1 cellular context compared by ENCODE assay signal in the genomic region with DNA sequence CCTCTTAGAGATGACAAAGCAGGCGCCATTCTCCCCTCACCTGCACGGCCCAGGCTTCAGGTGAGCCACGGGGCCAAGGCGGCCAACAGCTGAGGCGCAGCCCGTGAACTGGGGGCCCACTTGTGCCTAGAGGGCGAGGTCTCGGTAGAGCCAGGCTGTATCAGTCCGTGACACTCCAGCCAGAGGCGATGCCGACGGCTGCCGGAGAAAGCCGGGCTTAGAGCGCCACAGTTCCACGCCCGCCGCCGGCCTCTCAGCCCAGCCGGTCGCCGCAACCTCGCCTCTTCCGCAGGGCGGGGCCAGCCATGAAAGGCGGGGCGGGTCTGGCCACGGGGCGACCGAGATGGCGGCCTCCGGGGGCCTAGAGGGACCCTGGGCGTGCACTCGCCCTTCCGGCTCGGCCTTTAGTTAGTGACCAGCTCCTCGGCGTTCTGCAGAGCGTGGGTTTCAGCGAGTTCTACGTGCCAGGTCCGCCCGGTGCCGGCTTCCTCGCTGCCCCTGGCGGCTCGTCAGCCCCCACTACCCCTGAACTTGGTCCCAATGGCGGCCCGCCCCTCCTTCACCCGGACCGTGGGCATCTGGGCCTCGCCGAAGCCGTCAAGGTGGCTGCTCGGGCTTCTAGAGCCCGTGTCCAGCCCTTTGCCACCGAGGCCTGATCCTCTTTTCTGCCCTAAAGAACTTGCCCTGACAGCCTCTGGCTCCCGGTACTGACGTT.
A peak's percentile ranks its signal among the peaks of the same experiment; 100 is the strongest.
TF ChIP-seq lines count a peak whose summit lies in the region.

A gene (plus strand): TSS at position 390 of the 715 bp plus-strand sequence. CDS start 881 bp downstream, outside the sequence.

TF ChIP-seq in HepG2, 621 proteins besides CTCF, POLR2A, EP300 and RAD21 (continued from another document and continues in another):
- TF ChIP-seq, protein P1, sequence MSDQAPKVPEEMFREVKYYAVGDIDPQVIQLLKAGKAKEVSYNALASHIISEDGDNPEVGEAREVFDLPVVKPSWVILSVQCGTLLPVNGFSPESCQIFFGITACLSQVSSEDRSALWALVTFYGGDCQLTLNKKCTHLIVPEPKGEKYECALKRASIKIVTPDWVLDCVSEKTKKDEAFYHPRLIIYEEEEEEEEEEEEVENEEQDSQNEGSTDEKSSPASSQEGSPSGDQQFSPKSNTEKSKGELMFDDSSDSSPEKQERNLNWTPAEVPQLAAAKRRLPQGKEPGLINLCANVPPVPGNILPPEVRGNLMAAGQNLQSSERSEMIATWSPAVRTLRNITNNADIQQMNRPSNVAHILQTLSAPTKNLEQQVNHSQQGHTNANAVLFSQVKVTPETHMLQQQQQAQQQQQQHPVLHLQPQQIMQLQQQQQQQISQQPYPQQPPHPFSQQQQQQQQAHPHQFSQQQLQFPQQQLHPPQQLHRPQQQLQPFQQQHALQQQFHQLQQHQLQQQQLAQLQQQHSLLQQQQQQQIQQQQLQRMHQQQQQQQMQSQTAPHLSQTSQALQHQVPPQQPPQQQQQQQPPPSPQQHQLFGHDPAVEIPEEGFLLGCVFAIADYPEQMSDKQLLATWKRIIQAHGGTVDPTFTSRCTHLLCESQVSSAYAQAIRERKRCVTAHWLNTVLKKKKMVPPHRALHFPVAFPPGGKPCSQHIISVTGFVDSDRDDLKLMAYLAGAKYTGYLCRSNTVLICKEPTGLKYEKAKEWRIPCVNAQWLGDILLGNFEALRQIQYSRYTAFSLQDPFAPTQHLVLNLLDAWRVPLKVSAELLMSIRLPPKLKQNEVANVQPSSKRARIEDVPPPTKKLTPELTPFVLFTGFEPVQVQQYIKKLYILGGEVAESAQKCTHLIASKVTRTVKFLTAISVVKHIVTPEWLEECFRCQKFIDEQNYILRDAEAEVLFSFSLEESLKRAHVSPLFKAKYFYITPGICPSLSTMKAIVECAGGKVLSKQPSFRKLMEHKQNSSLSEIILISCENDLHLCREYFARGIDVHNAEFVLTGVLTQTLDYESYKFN (CRISPR knock-in tag; conservative IDR thresholded peaks at IDR 0.05): peak; percentile 53
- TF ChIP-seq SP2 (CRISPR knock-in tag; IDR thresholded peaks at IDR 0.05) (peak; percentile 50), ZNF781 (CRISPR knock-in tag; IDR thresholded peaks at IDR 0.05; ENCODE audit: borderline replicate concordance, not compliant biosample characterization) (peak; percentile 51), IRF2 (CRISPR knock-in tag; IDR thresholded peaks at IDR 0.05) (peak; percentile 87), REPIN1 (CRISPR knock-in tag; IDR thresholded peaks at IDR 0.05; ENCODE audit: borderline replicate concordance, low read depth) (0 out of 2 replicates have a peak, but pooled peaks have one; percentile 73), ZSCAN12 (CRISPR knock-in tag; IDR thresholded peaks at IDR 0.05) (no peak), FOXA3 (CRISPR knock-in tag; IDR thresholded peaks at IDR 0.05) (peak; percentile 56; the same call in 1 of the 2 replicates), ZSCAN30 (CRISPR knock-in tag; IDR thresholded peaks at IDR 0.05) (no peak), TBL1XR1 (IDR thresholded peaks at IDR 0.05; ENCODE audit: borderline replicate concordance, low read length, partially characterized antibody) (peak; percentile 30), THAP11 (CRISPR knock-in tag; IDR thresholded peaks at IDR 0.05) (peak; percentile 89), SMARCC2 (IDR thresholded peaks at IDR 0.05) (no peak)
- TF ChIP-seq, protein P2, sequence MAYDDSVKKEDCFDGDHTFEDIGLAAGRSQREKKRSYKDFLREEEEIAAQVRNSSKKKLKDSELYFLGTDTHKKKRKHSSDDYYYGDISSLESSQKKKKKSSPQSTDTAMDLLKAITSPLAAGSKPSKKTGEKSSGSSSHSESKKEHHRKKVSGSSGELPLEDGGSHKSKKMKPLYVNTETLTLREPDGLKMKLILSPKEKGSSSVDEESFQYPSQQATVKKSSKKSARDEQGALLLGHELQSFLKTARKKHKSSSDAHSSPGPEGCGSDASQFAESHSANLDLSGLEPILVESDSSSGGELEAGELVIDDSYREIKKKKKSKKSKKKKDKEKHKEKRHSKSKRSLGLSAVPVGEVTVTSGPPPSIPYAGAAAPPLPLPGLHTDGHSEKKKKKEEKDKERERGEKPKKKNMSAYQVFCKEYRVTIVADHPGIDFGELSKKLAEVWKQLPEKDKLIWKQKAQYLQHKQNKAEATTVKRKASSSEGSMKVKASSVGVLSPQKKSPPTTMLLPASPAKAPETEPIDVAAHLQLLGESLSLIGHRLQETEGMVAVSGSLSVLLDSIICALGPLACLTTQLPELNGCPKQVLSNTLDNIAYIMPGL (CRISPR knock-in tag; IDR thresholded peaks at IDR 0.05; ENCODE audit: borderline replicate concordance in 1 of 2, low read depth in 1 of 2): peak; percentile 74 to 87
- TF ChIP-seq, protein P3, sequence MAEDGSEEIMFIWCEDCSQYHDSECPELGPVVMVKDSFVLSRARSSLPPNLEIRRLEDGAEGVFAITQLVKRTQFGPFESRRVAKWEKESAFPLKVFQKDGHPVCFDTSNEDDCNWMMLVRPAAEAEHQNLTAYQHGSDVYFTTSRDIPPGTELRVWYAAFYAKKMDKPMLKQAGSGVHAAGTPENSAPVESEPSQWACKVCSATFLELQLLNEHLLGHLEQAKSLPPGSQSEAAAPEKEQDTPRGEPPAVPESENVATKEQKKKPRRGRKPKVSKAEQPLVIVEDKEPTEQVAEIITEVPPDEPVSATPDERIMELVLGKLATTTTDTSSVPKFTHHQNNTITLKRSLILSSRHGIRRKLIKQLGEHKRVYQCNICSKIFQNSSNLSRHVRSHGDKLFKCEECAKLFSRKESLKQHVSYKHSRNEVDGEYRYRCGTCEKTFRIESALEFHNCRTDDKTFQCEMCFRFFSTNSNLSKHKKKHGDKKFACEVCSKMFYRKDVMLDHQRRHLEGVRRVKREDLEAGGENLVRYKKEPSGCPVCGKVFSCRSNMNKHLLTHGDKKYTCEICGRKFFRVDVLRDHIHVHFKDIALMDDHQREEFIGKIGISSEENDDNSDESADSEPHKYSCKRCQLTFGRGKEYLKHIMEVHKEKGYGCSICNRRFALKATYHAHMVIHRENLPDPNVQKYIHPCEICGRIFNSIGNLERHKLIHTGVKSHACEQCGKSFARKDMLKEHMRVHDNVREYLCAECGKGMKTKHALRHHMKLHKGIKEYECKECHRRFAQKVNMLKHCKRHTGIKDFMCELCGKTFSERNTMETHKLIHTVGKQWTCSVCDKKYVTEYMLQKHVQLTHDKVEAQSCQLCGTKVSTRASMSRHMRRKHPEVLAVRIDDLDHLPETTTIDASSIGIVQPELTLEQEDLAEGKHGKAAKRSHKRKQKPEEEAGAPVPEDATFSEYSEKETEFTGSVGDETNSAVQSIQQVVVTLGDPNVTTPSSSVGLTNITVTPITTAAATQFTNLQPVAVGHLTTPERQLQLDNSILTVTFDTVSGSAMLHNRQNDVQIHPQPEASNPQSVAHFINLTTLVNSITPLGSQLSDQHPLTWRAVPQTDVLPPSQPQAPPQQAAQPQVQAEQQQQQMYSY (CRISPR knock-in tag; IDR thresholded peaks at IDR 0.05): peak; percentile 50; the same call in 1 of the 2 replicates
- TF ChIP-seq, protein P4, sequence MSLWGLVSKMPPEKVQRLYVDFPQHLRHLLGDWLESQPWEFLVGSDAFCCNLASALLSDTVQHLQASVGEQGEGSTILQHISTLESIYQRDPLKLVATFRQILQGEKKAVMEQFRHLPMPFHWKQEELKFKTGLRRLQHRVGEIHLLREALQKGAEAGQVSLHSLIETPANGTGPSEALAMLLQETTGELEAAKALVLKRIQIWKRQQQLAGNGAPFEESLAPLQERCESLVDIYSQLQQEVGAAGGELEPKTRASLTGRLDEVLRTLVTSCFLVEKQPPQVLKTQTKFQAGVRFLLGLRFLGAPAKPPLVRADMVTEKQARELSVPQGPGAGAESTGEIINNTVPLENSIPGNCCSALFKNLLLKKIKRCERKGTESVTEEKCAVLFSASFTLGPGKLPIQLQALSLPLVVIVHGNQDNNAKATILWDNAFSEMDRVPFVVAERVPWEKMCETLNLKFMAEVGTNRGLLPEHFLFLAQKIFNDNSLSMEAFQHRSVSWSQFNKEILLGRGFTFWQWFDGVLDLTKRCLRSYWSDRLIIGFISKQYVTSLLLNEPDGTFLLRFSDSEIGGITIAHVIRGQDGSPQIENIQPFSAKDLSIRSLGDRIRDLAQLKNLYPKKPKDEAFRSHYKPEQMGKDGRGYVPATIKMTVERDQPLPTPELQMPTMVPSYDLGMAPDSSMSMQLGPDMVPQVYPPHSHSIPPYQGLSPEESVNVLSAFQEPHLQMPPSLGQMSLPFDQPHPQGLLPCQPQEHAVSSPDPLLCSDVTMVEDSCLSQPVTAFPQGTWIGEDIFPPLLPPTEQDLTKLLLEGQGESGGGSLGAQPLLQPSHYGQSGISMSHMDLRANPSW (CRISPR knock-in tag; IDR thresholded peaks at IDR 0.05; ENCODE audit: borderline replicate concordance): peak; percentile 79; the same call in 1 of the 2 replicates
- TF ChIP-seq, protein P5, sequence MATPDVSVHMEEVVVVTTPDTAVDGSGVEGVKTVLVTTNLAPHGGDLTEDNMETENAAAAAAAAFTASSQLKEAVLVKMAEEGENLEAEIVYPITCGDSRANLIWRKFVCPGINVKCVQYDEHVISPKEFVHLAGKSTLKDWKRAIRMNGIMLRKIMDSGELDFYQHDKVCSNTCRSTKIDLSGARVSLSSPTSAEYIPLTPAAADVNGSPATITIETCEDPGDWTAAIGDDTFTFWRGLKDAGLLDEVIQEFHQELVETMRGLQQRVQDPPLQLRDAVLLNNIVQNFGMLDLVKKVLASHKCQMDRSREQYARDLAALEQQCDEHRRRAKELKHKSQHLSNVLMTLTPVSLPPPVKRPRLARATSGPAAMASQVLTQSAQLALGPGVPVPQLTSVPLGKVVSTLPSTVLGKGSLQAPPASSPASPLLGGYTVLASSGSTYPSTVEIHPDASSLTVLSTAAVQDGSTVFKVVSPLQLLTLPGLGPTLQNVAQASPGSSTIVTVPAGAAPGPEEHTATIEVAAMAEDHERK (CRISPR knock-in tag; IDR thresholded peaks at IDR 0.05; ENCODE audit: low read depth): 0 out of 2 replicates have a peak, but pooled peaks have one; percentile 40
- TF ChIP-seq, protein P6, sequence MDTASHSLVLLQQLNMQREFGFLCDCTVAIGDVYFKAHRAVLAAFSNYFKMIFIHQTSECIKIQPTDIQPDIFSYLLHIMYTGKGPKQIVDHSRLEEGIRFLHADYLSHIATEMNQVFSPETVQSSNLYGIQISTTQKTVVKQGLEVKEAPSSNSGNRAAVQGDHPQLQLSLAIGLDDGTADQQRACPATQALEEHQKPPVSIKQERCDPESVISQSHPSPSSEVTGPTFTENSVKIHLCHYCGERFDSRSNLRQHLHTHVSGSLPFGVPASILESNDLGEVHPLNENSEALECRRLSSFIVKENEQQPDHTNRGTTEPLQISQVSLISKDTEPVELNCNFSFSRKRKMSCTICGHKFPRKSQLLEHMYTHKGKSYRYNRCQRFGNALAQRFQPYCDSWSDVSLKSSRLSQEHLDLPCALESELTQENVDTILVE (CRISPR knock-in tag; IDR thresholded peaks at IDR 0.05): no peak
- TF ChIP-seq, protein P7, sequence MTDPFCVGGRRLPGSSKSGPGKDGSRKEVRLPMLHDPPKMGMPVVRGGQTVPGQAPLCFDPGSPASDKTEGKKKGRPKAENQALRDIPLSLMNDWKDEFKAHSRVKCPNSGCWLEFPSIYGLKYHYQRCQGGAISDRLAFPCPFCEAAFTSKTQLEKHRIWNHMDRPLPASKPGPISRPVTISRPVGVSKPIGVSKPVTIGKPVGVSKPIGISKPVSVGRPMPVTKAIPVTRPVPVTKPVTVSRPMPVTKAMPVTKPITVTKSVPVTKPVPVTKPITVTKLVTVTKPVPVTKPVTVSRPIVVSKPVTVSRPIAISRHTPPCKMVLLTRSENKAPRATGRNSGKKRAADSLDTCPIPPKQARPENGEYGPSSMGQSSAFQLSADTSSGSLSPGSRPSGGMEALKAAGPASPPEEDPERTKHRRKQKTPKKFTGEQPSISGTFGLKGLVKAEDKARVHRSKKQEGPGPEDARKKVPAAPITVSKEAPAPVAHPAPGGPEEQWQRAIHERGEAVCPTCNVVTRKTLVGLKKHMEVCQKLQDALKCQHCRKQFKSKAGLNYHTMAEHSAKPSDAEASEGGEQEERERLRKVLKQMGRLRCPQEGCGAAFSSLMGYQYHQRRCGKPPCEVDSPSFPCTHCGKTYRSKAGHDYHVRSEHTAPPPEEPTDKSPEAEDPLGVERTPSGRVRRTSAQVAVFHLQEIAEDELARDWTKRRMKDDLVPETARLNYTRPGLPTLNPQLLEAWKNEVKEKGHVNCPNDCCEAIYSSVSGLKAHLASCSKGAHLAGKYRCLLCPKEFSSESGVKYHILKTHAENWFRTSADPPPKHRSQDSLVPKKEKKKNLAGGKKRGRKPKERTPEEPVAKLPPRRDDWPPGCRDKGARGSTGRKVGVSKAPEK (CRISPR knock-in tag; IDR thresholded peaks at IDR 0.05; ENCODE audit: borderline replicate concordance): no peak
